In the genomic region with DNA sequence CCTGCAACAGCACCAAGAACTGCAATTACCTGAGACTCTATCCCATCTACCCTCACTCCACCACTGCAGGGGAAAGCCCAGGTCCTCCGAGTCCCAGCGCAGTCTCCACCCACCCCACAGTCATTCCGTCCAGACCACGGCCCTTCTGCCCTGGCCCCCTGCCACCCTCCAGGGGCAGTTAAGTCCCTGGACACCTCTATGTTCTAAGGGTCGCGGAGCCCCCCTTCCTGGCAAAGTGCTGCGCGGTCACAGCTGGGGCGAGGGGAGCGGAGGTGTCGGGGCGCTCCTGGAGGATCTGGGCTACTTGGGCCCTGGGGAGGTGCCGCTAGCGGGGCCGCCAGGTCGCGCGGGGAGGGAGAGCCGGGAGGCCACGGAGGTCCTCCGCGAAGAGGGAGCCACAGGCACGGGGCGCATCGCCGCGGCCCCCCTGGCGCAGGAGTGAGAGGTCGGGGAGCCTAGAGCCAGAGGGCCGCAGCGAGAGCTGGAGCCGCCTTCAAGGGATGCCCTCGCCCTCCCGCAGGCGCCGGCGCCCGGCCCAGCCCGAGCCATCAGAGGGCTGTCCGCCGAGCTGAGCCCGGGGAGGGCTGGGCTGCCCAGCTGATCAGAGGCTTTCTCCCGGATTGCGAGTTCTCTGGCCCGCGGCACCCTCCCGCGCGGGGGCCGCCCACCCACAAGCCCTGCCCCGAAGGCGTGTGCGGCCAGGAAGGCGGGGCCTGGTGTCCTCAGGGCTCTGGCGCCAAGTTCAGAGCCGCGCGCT, we compare ENCODE assay signal across 8 cellular contexts. TPM values are rescaled to one million over a fixed set of nuclear protein-coding genes. Genes with fewer than 3 reads are reported as not detected.
DNase-seq lines count a peak whose midpoint lies in the region; ATAC-seq and TF ChIP-seq lines count a peak whose summit lies in the region.

No MANE protein-coding gene starts in this region.

- DNase-seq in CD14-positive monocyte (ENCODE audit: low spot score) (no peak), RWPE1 (ENCODE audit: low spot score) (peak; percentile 20), glomerular visceral epithelial cell (ENCODE audit: extremely low spot score) (peak; percentile 72), nucleus accumbens (lab: John Stamatoyannopoulos, UW) (peak in 53 of 56 donors; percentile 20 to 96 (median 77)), testis (peak; percentile 91)

- H3K27me3 Mint-ChIP-seq in CD14-positive monocyte (ENCODE audit: low read depth in 3 of 3): peaks cover 24 to 36% (median 32%) of the 10 kb centered on the region in 3 donors
- no peaks in the 10 kb centered on the region for H3K27me3 Mint-ChIP-seq in activated naive CD4-positive, alpha-beta T cell treated with anti-CD3 and anti-CD28 coated beads, Interleukin-2, amount 50 U/mL, for 24 hours

- H3K36me3 ChIP-seq in HEK293 (ENCODE audit: control insufficient read depth in 2 of 2, insufficient read depth in 1 of 2, low read length in 2 of 2) (no peaks in the 10 kb centered on the region), testis (ENCODE audit: low read depth, missing control alignments) (no peaks in the 10 kb centered on the region)

- H3K27ac ChIP-seq in HEK293 (ENCODE audit: extremely low read depth, low read depth, low read length) (no peak overlapping the region; the same call in 1 of the 2 replicates), RWPE1 (no peak overlapping the region), testis (peak overlapping the region; percentile 65 to 81)

- POLR2A ChIA-PET in HEK293 (lab: Yijun Ruan, JAX) (interaction anchor here (1.2 to 2.9 kb wide), 2 partner anchors 176 to 1098 kb away, joined by 3 to 32 read pairs; no protein-coding TSS in a partner anchor), RWPE1 (lab: Yijun Ruan, JAX; ENCODE audit: low non-redundant PET) (no interaction called here)

- H3K4me1 ChIP-seq in HEK293 (ENCODE audit: control insufficient read depth, insufficient read depth, low read length) (no peaks in the 10 kb centered on the region), testis (peaks cover 10% of the 10 kb centered on the region)

- peak overlapping the region; percentile 69 to 83 for H3K4me3 Mint-ChIP-seq in CD14-positive monocyte
- peak overlapping the region; percentile 86 for H3K4me3 Mint-ChIP-seq in activated naive CD4-positive, alpha-beta T cell treated with anti-CD3 and anti-CD28 coated beads, Interleukin-2, amount 50 U/mL, for 24 hours

- intact Hi-C loops in CD14-positive monocyte (cut with micrococcal nuclease) (loop anchor here in 1 of 2 donors (2.0 kb wide), 1 partner anchor 176 kb away; no protein-coding TSS in a partner anchor), testis (cut with DNase I; ENCODE audit: low total_unique reads) (no loop called here)

- H3K4me3 ChIP-seq in HEK293 (ENCODE audit: low read depth, low read length) (peak overlapping the region; percentile 40), testis (peak overlapping the region; percentile 56 to 70)

- H3K4me1 Mint-ChIP-seq in CD14-positive monocyte: peaks cover 30% of the 10 kb centered on the region
- peaks cover 23% of the 10 kb centered on the region for H3K4me1 Mint-ChIP-seq in activated naive CD4-positive, alpha-beta T cell treated with anti-CD3 and anti-CD28 coated beads, Interleukin-2, amount 50 U/mL, for 24 hours

- TF ChIP-seq CTCF in CD14-positive monocyte (IDR thresholded peaks at IDR 0.05) (no peak), HEK293 (tag by site-specific recombination; IDR thresholded peaks at IDR 0.05) (no peak), RWPE1 (conservative IDR thresholded peaks at IDR 0.05; ENCODE audit: low read depth) (no peak), testis (IDR thresholded peaks at IDR 0.05) (no peak)

- no peaks in the 10 kb centered on the region for H3K9me3 ChIP-seq in HEK293 (ENCODE audit: control insufficient read depth, insufficient read depth, low read depth, low read length)
- H3K9me3 ChIP-seq in testis: no peaks in the 10 kb centered on the region

- H3K27me3 ChIP-seq in testis: no peaks in the 10 kb centered on the region

- ATAC-seq in GM18870 (IDR thresholded peaks at IDR 0.05; ENCODE audit: unreplicated experiment): no peak

- H3K9me3 Mint-ChIP-seq in CD14-positive monocyte: peaks cover 0 to 4% (median 0%) of the 10 kb centered on the region in 7 donors
- H3K9me3 Mint-ChIP-seq in activated naive CD4-positive, alpha-beta T cell treated with anti-CD3 and anti-CD28 coated beads, Interleukin-2, amount 50 U/mL, for 24 hours: no peaks in the 10 kb centered on the region

- WGBS in testis, 2 donors: 0 to 4% methylated on average over 4 to 28 of the region's 58 CpGs

- CTCF ChIA-PET in HEK293 (lab: Yijun Ruan, JAX): no interaction called here
- CTCF ChIA-PET in RWPE1 (lab: Yijun Ruan, JAX): no interaction called here

- H3K36me3 Mint-ChIP-seq in CD14-positive monocyte: no peaks in the 10 kb centered on the region
- H3K36me3 Mint-ChIP-seq in activated naive CD4-positive, alpha-beta T cell treated with anti-CD3 and anti-CD28 coated beads, Interleukin-2, amount 50 U/mL, for 24 hours: no peaks in the 10 kb centered on the region

- TF ChIP-seq POLR2A in testis (IDR thresholded peaks at IDR 0.05): no peak

- no peak overlapping the region for H3K27ac Mint-ChIP-seq in CD14-positive monocyte
- peak overlapping the region; percentile 53 for H3K27ac Mint-ChIP-seq in activated naive CD4-positive, alpha-beta T cell treated with anti-CD3 and anti-CD28 coated beads, Interleukin-2, amount 50 U/mL, for 24 hours

TF ChIP-seq in HEK293, 187 proteins besides CTCF, POLR2A, EP300 and RAD21 (continues in another document):
- no peak for TF ChIP-seq ZNF623 (tag by site-specific recombination; IDR thresholded peaks at IDR 0.05)
- no peak for TF ChIP-seq FEZF1 (tag by site-specific recombination; IDR thresholded peaks at IDR 0.05)
- TF ChIP-seq, protein P1, sequence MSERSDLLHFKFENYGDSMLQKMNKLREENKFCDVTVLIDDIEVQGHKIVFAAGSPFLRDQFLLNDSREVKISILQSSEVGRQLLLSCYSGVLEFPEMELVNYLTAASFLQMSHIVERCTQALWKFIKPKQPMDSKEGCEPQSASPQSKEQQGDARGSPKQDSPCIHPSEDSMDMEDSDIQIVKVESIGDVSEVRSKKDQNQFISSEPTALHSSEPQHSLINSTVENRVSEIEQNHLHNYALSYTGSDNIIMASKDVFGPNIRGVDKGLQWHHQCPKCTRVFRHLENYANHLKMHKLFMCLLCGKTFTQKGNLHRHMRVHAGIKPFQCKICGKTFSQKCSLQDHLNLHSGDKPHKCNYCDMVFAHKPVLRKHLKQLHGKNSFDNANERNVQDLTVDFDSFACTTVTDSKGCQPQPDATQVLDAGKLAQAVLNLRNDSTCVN (tag by site-specific recombination; optimal IDR thresholded peaks at IDR 0.05): peak; percentile 77
- no peak for TF ChIP-seq ZNF114 (tag by site-specific recombination; IDR thresholded peaks at IDR 0.05)
- TF ChIP-seq ZBTB8A (tag by site-specific recombination; IDR thresholded peaks at IDR 0.05): peak; percentile 87
- no peak for TF ChIP-seq ZNF211 (tag by site-specific recombination; IDR thresholded peaks at IDR 0.05; ENCODE audit: low read depth)
- TF ChIP-seq GLI4 (tag by site-specific recombination; IDR thresholded peaks at IDR 0.05): no peak
- TF ChIP-seq, protein P2, sequence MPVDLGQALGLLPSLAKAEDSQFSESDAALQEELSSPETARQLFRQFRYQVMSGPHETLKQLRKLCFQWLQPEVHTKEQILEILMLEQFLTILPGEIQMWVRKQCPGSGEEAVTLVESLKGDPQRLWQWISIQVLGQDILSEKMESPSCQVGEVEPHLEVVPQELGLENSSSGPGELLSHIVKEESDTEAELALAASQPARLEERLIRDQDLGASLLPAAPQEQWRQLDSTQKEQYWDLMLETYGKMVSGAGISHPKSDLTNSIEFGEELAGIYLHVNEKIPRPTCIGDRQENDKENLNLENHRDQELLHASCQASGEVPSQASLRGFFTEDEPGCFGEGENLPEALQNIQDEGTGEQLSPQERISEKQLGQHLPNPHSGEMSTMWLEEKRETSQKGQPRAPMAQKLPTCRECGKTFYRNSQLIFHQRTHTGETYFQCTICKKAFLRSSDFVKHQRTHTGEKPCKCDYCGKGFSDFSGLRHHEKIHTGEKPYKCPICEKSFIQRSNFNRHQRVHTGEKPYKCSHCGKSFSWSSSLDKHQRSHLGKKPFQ (tag by site-specific recombination; IDR thresholded peaks at IDR 0.05): no peak
- TF ChIP-seq GLIS1 (tag by site-specific recombination; IDR thresholded peaks at IDR 0.05): peak; percentile 20; the same call in 1 of the 2 replicates
- no peak for TF ChIP-seq ZNF571 (tag by site-specific recombination; IDR thresholded peaks at IDR 0.05)
- TF ChIP-seq, protein P3, sequence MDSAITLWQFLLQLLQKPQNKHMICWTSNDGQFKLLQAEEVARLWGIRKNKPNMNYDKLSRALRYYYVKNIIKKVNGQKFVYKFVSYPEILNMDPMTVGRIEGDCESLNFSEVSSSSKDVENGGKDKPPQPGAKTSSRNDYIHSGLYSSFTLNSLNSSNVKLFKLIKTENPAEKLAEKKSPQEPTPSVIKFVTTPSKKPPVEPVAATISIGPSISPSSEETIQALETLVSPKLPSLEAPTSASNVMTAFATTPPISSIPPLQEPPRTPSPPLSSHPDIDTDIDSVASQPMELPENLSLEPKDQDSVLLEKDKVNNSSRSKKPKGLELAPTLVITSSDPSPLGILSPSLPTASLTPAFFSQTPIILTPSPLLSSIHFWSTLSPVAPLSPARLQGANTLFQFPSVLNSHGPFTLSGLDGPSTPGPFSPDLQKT (IDR thresholded peaks at IDR 0.05; ENCODE audit: borderline replicate concordance, low read depth, low read length): no peak
- no peak for TF ChIP-seq ZNF585B (tag by site-specific recombination; IDR thresholded peaks at IDR 0.05)
- TF ChIP-seq, protein P4, sequence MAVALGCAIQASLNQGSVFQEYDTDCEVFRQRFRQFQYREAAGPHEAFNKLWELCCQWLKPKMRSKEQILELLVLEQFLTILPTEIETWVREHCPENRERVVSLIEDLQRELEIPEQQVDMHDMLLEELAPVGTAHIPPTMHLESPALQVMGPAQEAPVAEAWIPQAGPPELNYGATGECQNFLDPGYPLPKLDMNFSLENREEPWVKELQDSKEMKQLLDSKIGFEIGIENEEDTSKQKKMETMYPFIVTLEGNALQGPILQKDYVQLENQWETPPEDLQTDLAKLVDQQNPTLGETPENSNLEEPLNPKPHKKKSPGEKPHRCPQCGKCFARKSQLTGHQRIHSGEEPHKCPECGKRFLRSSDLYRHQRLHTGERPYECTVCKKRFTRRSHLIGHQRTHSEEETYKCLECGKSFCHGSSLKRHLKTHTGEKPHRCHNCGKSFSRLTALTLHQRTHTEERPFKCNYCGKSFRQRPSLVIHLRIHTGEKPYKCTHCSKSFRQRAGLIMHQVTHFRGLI (tag by site-specific recombination; IDR thresholded peaks at IDR 0.05): peak; percentile 51; the same call in 1 of the 2 replicates
- no peak for TF ChIP-seq ZNF146 (tag by site-specific recombination; IDR thresholded peaks at IDR 0.05)
- no peak for TF ChIP-seq PRDM1 (tag by site-specific recombination; IDR thresholded peaks at IDR 0.05)
- TF ChIP-seq KLF9 (tag by site-specific recombination; IDR thresholded peaks at IDR 0.05; ENCODE audit: low read depth): 0 out of 2 replicates have a peak, but pooled peaks have one; percentile 25

RNA-seq across cellular contexts. Expression of a gene that starts 4.2 kb away (rescaled TPM):
- polyA plus RNA-seq in CD14-positive monocyte (not detected), testis (ENCODE audit: insufficient read depth, low read depth, low replicate concordance) (23.7 TPM)
- total RNA-seq in testis: 10 to 100 TPM; 10.7 to 26.5 TPM

Comparison
In these comparisons a context has a peak if more than half of its experiments do, and no peak if none do; other contexts are left out.
1. H3K27ac ChIP-seq: peak in testis (2 of 2); none in HEK293 (single experiment) and RWPE1 (single experiment).
2. RNA of a gene that starts 4.2 kb away (polyA plus RNA-seq): 23.7 TPM in testis (single experiment); not detected in CD14-positive monocyte; every median in the first group is over 10 times any median in the second.